In genomic region chr9:92846662-92847145, GRCh38 we compare ENCODE assay signal across 13 cellular contexts.
"Had no signal": no experiment of that assay in that cellular context is flagged by ENCODE, and none has a peak within 500 bp of the region (broad histone marks: within the 10 kb centered on the region; RNA-seq: fewer than 3 reads in every experiment).

No MANE protein-coding gene starts in this region.

- ATAC-seq: lower lobe of right lung, natural killer cell, upper lobe of right lung had no signal

- DNase-seq: activated CD4-positive, alpha-beta memory T cell treated with anti-CD3 and anti-CD28 coated beads for 36 hours; activated naive CD8-positive, alpha-beta T cell treated with anti-CD3 and anti-CD28 coated beads, Interleukin-2, amount 10 ng/mL, durations not matched to agents 7 days and 5 days; activated T-cell treated with anti-CD3 and anti-CD28 coated beads, Interleukin-2, amount 50 U/mL, for 48 hours; immature natural killer cell; lower lobe of right lung; natural killer cell; stimulated activated CD4-positive, alpha-beta T cell treated with anti-CD3 and anti-CD28 coated beads, Interleukin-2, amount 100 ng/mL, for 24 hours; testis; upper lobe of right lung had no signal

- H3K4me1 ChIP-seq: ascending aorta, lower lobe of right lung, right atrium auricular region, testis, upper lobe of right lung had no signal

- H3K9me3 ChIP-seq: testis had no signal

- H3K27ac ChIP-seq: ascending aorta, cardiac muscle cell, lower lobe of right lung, right atrium auricular region, testis, upper lobe of right lung, VCaP had no signal

- H3K4me3 ChIP-seq: cardiac muscle cell, lower lobe of right lung, right atrium auricular region, testis, upper lobe of right lung had no signal

- H3K27me3 ChIP-seq: ascending aorta, cardiac muscle cell, right atrium auricular region, testis, upper lobe of right lung had no signal
